19 cellular contexts compared by ENCODE assay signal in the genomic region with DNA sequence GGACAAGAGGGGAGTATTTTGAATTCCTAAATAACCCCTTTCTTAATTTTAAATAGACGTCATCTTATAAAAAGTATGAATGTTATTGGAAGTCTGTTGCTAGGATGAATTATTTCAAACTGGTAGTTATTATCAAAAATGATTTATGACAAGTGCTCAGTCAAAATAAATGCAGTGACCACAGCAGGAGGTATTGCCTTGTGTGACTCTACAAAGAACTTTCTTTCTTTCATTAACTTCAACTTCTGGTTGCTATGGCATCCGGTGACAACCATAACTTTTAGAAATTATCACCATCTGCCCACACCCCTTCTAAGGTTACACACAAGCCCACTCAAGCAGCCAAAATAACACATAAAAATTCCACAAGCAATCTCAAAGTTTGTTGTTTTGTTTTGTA.
"Had no signal": no experiment of that assay in that cellular context is flagged by ENCODE, and none has a peak within 500 bp of the region (broad histone marks: within the 10 kb centered on the region; RNA-seq: fewer than 3 reads in every experiment).

No MANE protein-coding gene starts in this region.

- H3K36me3 Mint-ChIP-seq: activated naive CD4-positive, alpha-beta T cell treated with anti-CD3 and anti-CD28 coated beads, Interleukin-2, amount 50 U/mL, for 24 hours had no signal

- H3K27me3 Mint-ChIP-seq: activated naive CD4-positive, alpha-beta T cell treated with anti-CD3 and anti-CD28 coated beads, Interleukin-2, amount 50 U/mL, for 24 hours; central memory CD8-positive, alpha-beta T cell; stimulated activated naive CD8-positive, alpha-beta T cell treated with anti-CD3 and anti-CD28 coated beads, Interleukin-15, amount 100 ng/mL, for 72 hours had no signal

- H3K27ac Mint-ChIP-seq: activated naive CD4-positive, alpha-beta T cell treated with anti-CD3 and anti-CD28 coated beads, Interleukin-2, amount 50 U/mL, for 24 hours; stimulated activated naive CD8-positive, alpha-beta T cell treated with anti-CD3 and anti-CD28 coated beads, Interleukin-15, amount 100 ng/mL, for 72 hours had no signal

- H3K9me3 Mint-ChIP-seq: activated naive CD4-positive, alpha-beta T cell treated with anti-CD3 and anti-CD28 coated beads, Interleukin-2, amount 50 U/mL, for 24 hours; stimulated activated naive CD8-positive, alpha-beta T cell treated with anti-CD3 and anti-CD28 coated beads, Interleukin-15, amount 100 ng/mL, for 72 hours had no signal

- H3K4me3 Mint-ChIP-seq: activated naive CD4-positive, alpha-beta T cell treated with anti-CD3 and anti-CD28 coated beads, Interleukin-2, amount 50 U/mL, for 24 hours; central memory CD8-positive, alpha-beta T cell; stimulated activated naive CD8-positive, alpha-beta T cell treated with anti-CD3 and anti-CD28 coated beads, Interleukin-15, amount 100 ng/mL, for 72 hours had no signal

- DNase-seq: activated CD4-positive, alpha-beta T cell treated with anti-CD3 and anti-CD28 coated beads, Interleukin-2, amount 50 U/mL, for 4 hours; activated gamma-delta T cell; colonic mucosa; erythroblast; foreskin melanocyte; glutamatergic neuron; hippocampal formation; islet precursor cell; pancreas; right lobe of liver; small intestine; stimulated activated CD4-positive, alpha-beta T cell treated with anti-CD3 and anti-CD28 coated beads, Interleukin-15, amount 100 ng/mL, for 24 hours; stimulated activated CD4-positive, alpha-beta T cell treated with anti-CD3 and anti-CD28 coated beads, Interleukin-2, amount 100 ng/mL, for 48 hours; stimulated activated naive CD8-positive, alpha-beta T cell treated with anti-CD3 and anti-CD28 coated beads, Interleukin-15, amount 100 ng/mL, for 72 hours; upper lobe of left lung; WERI-Rb-1 had no signal

- ATAC-seq: left lobe of liver; pancreas; right lobe of liver; stimulated activated naive CD8-positive, alpha-beta T cell treated with anti-CD3 and anti-CD28 coated beads, Interleukin-15, amount 100 ng/mL, for 72 hours had no signal

- H3K4me1 Mint-ChIP-seq: activated naive CD4-positive, alpha-beta T cell treated with anti-CD3 and anti-CD28 coated beads, Interleukin-2, amount 50 U/mL, for 24 hours; central memory CD8-positive, alpha-beta T cell; stimulated activated naive CD8-positive, alpha-beta T cell treated with anti-CD3 and anti-CD28 coated beads, Interleukin-15, amount 100 ng/mL, for 72 hours had no signal
